Comparison of ENCODE assay signal across 8 cellular contexts in the genomic region with DNA sequence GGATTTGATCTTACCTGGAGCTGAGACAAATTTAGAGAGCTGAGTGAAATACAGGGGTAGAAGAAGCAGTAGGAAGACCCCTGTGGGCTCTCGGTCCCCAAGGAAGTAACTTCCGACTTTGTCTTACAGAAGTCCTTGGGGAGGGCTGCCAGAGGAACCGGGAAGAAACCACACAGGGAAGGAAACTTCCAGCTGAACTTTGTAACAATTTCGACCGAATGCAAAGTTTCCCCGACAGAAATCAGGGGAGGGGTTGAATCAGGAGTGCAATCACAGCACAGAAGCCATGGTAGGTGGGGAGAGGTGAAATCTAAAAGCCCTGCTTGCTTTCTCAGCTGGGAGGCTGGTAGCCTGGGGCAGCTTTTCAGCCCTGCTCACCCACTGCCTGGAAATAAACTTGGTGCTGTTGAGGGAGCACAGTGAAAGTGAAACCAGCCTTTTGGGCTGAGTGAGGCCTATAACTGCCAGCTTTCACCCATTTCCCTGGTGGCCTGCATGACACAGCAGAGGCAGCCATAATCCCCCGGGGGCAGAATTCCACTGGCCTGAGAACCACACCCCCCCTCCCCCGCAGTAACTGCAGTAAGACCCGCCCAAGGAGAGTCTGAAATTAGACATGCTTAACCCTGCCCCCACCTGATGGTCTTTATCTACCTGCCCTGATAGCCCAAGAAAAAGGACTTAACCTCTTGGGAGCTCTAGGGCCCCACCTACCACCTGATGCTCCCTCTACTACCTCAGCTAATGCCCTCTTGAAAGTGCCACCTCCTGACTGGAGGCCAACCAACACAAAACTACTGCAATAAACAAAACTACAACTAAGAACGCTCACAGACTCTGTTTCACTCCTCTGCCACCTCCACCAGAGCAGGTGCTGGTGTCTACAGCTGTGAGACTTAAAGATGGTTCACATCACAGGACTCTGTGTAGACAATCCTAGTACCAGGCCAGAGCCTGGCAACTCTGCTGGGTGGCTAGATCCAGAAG.
DNase-seq lines count a peak whose midpoint lies in the region; ATAC-seq and TF ChIP-seq lines count a peak whose summit lies in the region.

No MANE protein-coding gene starts in this region.

- intact Hi-C loops in A673 (cut with micrococcal nuclease; ENCODE audit: unreplicated experiment), result no loop called here

- H3K9me3 ChIP-seq in OCI-LY3 (ENCODE audit: insufficient read depth, low read length) (peaks cover 10% of the 10 kb centered on the region; the same call in 1 of the 2 replicates), trophoblast cell (ENCODE audit: insufficient read depth, low read depth, low read length) (peaks cover 4% of the 10 kb centered on the region), A673 (ENCODE audit: low read depth, low read length, poor library complexity, severe bottlenecking) (no peaks in the 10 kb centered on the region)

- H3K27ac Mint-ChIP-seq in type B pancreatic cell, result no peak overlapping the region

- no peak overlapping the region for H2BK12ac ChIP-seq in trophoblast cell (ENCODE audit: low read length)

- H3K4me3 ChIP-seq in OCI-LY3 (ENCODE audit: low read length), result peak overlapping the region; percentile 75
- no peak overlapping the region for H3K4me3 ChIP-seq in trophoblast cell (ENCODE audit: low read depth, low read length)
- no peak overlapping the region for H3K4me3 ChIP-seq in A673 (ENCODE audit: low read depth, low read length, poor library complexity, severe bottlenecking)

- no CpG with 5 or more reads among the region's 10 CpGs for WGBS in trophoblast cell (ENCODE audit: extremely low coverage, insufficient coverage, insufficient read length)

- no peak overlapping the region for H3K4ac ChIP-seq in trophoblast cell (ENCODE audit: low read depth, low read length)

- no peak overlapping the region for H3K14ac ChIP-seq in trophoblast cell (ENCODE audit: low read length)

- POLR2A ChIA-PET in A673 (lab: Charles Lee; ENCODE audit: low non-redundant PET), result no interaction called here

- no peaks in the 10 kb centered on the region for H4K20me1 ChIP-seq in OCI-LY3 (ENCODE audit: insufficient read depth, low read length)

- no peak overlapping the region for H3K4me3 Mint-ChIP-seq in type B pancreatic cell

- H2AFZ ChIP-seq in OCI-LY3 (ENCODE audit: low read depth, low read length) (peak overlapping the region; percentile 97), trophoblast cell (ENCODE audit: insufficient read depth, low read length, poor library complexity) (no peak overlapping the region)

- H3K4me1 ChIP-seq in OCI-LY3 (ENCODE audit: low read length) (peaks cover 35% of the 10 kb centered on the region), trophoblast cell (ENCODE audit: control insufficient read depth in 1 of 2, insufficient read depth in 2 of 2, low read length in 2 of 2) (peaks cover 4 to 9% of the 10 kb centered on the region in 2 experiments), A673 (ENCODE audit: insufficient read depth, low read length, poor library complexity, severe bottlenecking) (no peaks in the 10 kb centered on the region)

- DNase-seq in trophoblast cell (peak; percentile 58 to 79), type B pancreatic cell (ENCODE audit: extremely low spot score, unreplicated experiment) (no peak), dedifferentiated amniotic fluid mesenchymal stem cell (ENCODE audit: extremely low spot score) (no peak), A673 (ENCODE audit: low spot score) (no peak)

- H3K36me3 Mint-ChIP-seq in type B pancreatic cell, result no peaks in the 10 kb centered on the region

- ATAC-seq in GM18868 (IDR thresholded peaks at IDR 0.05; ENCODE audit: unreplicated experiment) (peak; percentile 91), HG02938 (IDR thresholded peaks at IDR 0.05; ENCODE audit: unreplicated experiment) (peak; percentile 83), HG02840 (IDR thresholded peaks at IDR 0.05; ENCODE audit: low FRiP score, unreplicated experiment) (no peak)

- no peak for TF ChIP-seq CTCF in OCI-LY3 (IDR thresholded peaks at IDR 0.05; ENCODE audit: low read depth, low read length)
- no peak for TF ChIP-seq CTCF in type B pancreatic cell (conservative IDR thresholded peaks at IDR 0.05)
- TF ChIP-seq CTCF in A673 (conservative IDR thresholded peaks at IDR 0.05; ENCODE audit: low read depth, low read length), result no peak

- no peaks in the 10 kb centered on the region for H3K27me3 ChIP-seq in OCI-LY3 (ENCODE audit: low read depth, low read length)
- no peaks in the 10 kb centered on the region for H3K27me3 ChIP-seq in trophoblast cell (ENCODE audit: insufficient read depth, low read length)
- H3K27me3 ChIP-seq in A673 (replicated peaks; ENCODE audit: insufficient read depth, low read depth, low read length, poor library complexity), result no peaks in the 10 kb centered on the region

- H3K4me2 ChIP-seq in OCI-LY3 (ENCODE audit: low read length) (peak overlapping the region; percentile 100), trophoblast cell (ENCODE audit: low read length) (no peak overlapping the region)

- no peak overlapping the region for H2AK5ac ChIP-seq in trophoblast cell (ENCODE audit: low read length)

- H3K36me3 ChIP-seq in OCI-LY3 (replicated peaks; ENCODE audit: low read depth, low read length) (peaks cover 12% of the 10 kb centered on the region), trophoblast cell (ENCODE audit: control insufficient read depth in 1 of 2, insufficient read depth in 2 of 2, low read length in 2 of 2) (no peaks in the 10 kb centered on the region), A673 (ENCODE audit: insufficient read depth, low read length, poor library complexity, severe bottlenecking) (no peaks in the 10 kb centered on the region)

- no peaks in the 10 kb centered on the region for H3K9me3 Mint-ChIP-seq in type B pancreatic cell

- no peak overlapping the region for H4K91ac ChIP-seq in trophoblast cell (ENCODE audit: low read depth, low read length)

- peak overlapping the region; percentile 60 for H3K27ac ChIP-seq in OCI-LY3 (ENCODE audit: low read length)
- H3K27ac ChIP-seq in trophoblast cell (ENCODE audit: low read depth, low read length), result no peak overlapping the region
- no peak overlapping the region for H3K27ac ChIP-seq in A673 (ENCODE audit: low read depth, low read length, poor library complexity, severe bottlenecking)

- H3K9ac ChIP-seq in OCI-LY3 (ENCODE audit: low read length), result peak overlapping the region; percentile 78
- H3K9ac ChIP-seq in trophoblast cell (ENCODE audit: low read length), result no peak overlapping the region

- H2BK120ac ChIP-seq in trophoblast cell (ENCODE audit: insufficient read depth, low read length, poor library complexity), result no peak overlapping the region

- no TSS peak for BruUV-seq in A673 (replicated peaks; lab: Mats Ljungman, UMichigan)

- H3K79me2 ChIP-seq in OCI-LY3 (ENCODE audit: low read length), result no peaks in the 10 kb centered on the region
- no peaks in the 10 kb centered on the region for H3K79me2 ChIP-seq in trophoblast cell (ENCODE audit: control insufficient read depth, insufficient read depth, low read length, poor library complexity)

- no peak overlapping the region for H4K8ac ChIP-seq in trophoblast cell (ENCODE audit: low read depth, low read length)

- H3K79me1 ChIP-seq in trophoblast cell (ENCODE audit: low read length), result peaks cover 3% of the 10 kb centered on the region

- H4K12ac ChIP-seq in trophoblast cell (ENCODE audit: low read depth, low read length), result peak overlapping the region; percentile 30

- H3K18ac ChIP-seq in trophoblast cell (ENCODE audit: low read length), result no peak overlapping the region

- CTCF ChIA-PET in A673 (lab: Charles Lee), result no interaction called here

- H2BK5ac ChIP-seq in trophoblast cell (ENCODE audit: low read depth, low read length, poor library complexity), result peak overlapping the region; percentile 48

- no peak overlapping the region for H3K23ac ChIP-seq in trophoblast cell (ENCODE audit: low read length)

- no peaks in the 10 kb centered on the region for H3K4me1 Mint-ChIP-seq in type B pancreatic cell (ENCODE audit: unreplicated experiment)

- no peaks in the 10 kb centered on the region for H3K27me3 Mint-ChIP-seq in type B pancreatic cell

Comparison
In these comparisons a context has a peak if more than half of its experiments do, and no peak if none do; other contexts are left out.
1. DNase-seq: peak in trophoblast cell (2 of 2); none in type B pancreatic cell (single experiment), dedifferentiated amniotic fluid mesenchymal stem cell (single experiment) and A673 (single experiment).